In the genomic region with DNA sequence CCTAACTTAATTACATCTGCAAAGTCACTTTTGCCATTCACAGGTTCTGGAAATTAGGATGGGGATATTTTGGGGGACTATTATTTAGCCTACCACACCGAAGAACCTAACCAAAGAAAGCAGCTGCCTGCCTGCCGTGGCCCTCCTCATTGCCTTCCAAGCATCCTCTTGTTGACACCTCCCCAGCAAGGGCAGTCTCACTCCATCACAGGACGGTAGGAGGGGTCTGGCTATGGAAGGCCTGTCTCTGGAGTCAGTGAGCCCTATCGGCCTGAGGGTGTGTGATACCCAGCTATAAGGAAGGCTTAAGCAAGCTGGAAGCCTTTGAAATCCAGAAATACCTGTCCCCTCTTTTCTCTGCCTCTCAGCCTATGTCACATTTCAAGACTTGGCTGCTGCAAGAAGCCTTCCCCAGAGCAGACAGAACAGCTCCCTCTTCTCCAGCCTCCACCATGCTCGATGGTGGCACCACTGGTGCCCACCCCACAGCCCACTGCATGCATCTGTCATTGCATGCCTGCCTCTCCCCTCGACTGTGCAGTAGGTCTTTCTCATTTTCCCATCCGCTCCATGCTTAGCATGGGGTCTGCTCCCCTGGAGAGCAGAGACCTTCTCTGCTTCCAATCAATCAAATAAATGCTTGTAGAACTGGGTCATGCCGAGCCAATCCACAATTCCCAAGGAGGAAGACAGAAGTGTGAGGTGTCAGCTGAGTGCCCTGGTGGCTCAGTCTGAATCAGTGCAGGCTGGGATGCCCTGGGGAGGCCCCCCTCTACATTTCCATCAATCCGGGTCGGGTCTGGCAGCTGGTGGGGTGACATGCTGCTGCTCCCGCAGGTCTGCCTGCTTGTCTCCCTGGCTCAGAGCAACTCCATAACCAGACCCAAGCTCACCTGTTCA, we compare ENCODE assay signal across 1 cellular context.
TF ChIP-seq lines count a peak whose summit lies in the region.

No MANE protein-coding gene starts in this region.

TF ChIP-seq in H1, 55 proteins besides CTCF, POLR2A, EP300 and RAD21:
- TF ChIP-seq KDM5A (IDR thresholded peaks at IDR 0.05; ENCODE audit: low read length) (no peak), TAF1 (IDR thresholded peaks at IDR 0.05; ENCODE audit: low read depth, low read length) (no peak), SP1 (IDR thresholded peaks at IDR 0.05; ENCODE audit: low read depth, low read length) (no peak), YY1 (IDR thresholded peaks at IDR 0.05; ENCODE audit: low read depth, low read length) (no peak), SUZ12 (IDR thresholded peaks at IDR 0.05; ENCODE audit: low read length) (no peak), NANOG (IDR thresholded peaks at IDR 0.05; ENCODE audit: insufficient read depth, low read depth, low read length, poor library complexity, severe bottlenecking) (no peak), JUND (IDR thresholded peaks at IDR 0.05; ENCODE audit: low read length) (no peak), EZH2 (IDR thresholded peaks at IDR 0.05; ENCODE audit: low read depth, low read length, severe bottlenecking) (no peak), RXRA (IDR thresholded peaks at IDR 0.05; ENCODE audit: insufficient read depth, low read depth, low read length) (no peak), CREB1 (IDR thresholded peaks at IDR 0.05) (no peak), RNF2 (IDR thresholded peaks at IDR 0.05; ENCODE audit: borderline replicate concordance, low read depth, low read length, missing control alignments, poor library complexity, severe bottlenecking) (no peak), GTF2F1 (IDR thresholded peaks at IDR 0.05; ENCODE audit: borderline replicate concordance, low read depth, low read length) (no peak)
- TF ChIP-seq, protein P1, sequence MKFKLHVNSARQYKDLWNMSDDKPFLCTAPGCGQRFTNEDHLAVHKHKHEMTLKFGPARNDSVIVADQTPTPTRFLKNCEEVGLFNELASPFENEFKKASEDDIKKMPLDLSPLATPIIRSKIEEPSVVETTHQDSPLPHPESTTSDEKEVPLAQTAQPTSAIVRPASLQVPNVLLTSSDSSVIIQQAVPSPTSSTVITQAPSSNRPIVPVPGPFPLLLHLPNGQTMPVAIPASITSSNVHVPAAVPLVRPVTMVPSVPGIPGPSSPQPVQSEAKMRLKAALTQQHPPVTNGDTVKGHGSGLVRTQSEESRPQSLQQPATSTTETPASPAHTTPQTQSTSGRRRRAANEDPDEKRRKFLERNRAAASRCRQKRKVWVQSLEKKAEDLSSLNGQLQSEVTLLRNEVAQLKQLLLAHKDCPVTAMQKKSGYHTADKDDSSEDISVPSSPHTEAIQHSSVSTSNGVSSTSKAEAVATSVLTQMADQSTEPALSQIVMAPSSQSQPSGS (IDR thresholded peaks at IDR 0.05; ENCODE audit: low read length) = no peak
- TF ChIP-seq, protein P2, sequence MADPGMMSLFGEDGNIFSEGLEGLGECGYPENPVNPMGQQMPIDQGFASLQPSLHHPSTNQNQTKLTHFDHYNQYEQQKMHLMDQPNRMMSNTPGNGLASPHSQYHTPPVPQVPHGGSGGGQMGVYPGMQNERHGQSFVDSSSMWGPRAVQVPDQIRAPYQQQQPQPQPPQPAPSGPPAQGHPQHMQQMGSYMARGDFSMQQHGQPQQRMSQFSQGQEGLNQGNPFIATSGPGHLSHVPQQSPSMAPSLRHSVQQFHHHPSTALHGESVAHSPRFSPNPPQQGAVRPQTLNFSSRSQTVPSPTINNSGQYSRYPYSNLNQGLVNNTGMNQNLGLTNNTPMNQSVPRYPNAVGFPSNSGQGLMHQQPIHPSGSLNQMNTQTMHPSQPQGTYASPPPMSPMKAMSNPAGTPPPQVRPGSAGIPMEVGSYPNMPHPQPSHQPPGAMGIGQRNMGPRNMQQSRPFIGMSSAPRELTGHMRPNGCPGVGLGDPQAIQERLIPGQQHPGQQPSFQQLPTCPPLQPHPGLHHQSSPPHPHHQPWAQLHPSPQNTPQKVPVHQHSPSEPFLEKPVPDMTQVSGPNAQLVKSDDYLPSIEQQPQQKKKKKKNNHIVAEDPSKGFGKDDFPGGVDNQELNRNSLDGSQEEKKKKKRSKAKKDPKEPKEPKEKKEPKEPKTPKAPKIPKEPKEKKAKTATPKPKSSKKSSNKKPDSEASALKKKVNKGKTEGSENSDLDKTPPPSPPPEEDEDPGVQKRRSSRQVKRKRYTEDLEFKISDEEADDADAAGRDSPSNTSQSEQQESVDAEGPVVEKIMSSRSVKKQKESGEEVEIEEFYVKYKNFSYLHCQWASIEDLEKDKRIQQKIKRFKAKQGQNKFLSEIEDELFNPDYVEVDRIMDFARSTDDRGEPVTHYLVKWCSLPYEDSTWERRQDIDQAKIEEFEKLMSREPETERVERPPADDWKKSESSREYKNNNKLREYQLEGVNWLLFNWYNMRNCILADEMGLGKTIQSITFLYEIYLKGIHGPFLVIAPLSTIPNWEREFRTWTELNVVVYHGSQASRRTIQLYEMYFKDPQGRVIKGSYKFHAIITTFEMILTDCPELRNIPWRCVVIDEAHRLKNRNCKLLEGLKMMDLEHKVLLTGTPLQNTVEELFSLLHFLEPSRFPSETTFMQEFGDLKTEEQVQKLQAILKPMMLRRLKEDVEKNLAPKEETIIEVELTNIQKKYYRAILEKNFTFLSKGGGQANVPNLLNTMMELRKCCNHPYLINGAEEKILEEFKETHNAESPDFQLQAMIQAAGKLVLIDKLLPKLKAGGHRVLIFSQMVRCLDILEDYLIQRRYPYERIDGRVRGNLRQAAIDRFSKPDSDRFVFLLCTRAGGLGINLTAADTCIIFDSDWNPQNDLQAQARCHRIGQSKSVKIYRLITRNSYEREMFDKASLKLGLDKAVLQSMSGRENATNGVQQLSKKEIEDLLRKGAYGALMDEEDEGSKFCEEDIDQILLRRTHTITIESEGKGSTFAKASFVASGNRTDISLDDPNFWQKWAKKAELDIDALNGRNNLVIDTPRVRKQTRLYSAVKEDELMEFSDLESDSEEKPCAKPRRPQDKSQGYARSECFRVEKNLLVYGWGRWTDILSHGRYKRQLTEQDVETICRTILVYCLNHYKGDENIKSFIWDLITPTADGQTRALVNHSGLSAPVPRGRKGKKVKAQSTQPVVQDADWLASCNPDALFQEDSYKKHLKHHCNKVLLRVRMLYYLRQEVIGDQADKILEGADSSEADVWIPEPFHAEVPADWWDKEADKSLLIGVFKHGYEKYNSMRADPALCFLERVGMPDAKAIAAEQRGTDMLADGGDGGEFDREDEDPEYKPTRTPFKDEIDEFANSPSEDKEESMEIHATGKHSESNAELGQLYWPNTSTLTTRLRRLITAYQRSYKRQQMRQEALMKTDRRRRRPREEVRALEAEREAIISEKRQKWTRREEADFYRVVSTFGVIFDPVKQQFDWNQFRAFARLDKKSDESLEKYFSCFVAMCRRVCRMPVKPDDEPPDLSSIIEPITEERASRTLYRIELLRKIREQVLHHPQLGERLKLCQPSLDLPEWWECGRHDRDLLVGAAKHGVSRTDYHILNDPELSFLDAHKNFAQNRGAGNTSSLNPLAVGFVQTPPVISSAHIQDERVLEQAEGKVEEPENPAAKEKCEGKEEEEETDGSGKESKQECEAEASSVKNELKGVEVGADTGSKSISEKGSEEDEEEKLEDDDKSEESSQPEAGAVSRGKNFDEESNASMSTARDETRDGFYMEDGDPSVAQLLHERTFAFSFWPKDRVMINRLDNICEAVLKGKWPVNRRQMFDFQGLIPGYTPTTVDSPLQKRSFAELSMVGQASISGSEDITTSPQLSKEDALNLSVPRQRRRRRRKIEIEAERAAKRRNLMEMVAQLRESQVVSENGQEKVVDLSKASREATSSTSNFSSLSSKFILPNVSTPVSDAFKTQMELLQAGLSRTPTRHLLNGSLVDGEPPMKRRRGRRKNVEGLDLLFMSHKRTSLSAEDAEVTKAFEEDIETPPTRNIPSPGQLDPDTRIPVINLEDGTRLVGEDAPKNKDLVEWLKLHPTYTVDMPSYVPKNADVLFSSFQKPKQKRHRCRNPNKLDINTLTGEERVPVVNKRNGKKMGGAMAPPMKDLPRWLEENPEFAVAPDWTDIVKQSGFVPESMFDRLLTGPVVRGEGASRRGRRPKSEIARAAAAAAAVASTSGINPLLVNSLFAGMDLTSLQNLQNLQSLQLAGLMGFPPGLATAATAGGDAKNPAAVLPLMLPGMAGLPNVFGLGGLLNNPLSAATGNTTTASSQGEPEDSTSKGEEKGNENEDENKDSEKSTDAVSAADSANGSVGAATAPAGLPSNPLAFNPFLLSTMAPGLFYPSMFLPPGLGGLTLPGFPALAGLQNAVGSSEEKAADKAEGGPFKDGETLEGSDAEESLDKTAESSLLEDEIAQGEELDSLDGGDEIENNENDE (IDR thresholded peaks at IDR 0.05; ENCODE audit: insufficient replicate concordance, low read length) = no peak
- TF ChIP-seq, protein P3, sequence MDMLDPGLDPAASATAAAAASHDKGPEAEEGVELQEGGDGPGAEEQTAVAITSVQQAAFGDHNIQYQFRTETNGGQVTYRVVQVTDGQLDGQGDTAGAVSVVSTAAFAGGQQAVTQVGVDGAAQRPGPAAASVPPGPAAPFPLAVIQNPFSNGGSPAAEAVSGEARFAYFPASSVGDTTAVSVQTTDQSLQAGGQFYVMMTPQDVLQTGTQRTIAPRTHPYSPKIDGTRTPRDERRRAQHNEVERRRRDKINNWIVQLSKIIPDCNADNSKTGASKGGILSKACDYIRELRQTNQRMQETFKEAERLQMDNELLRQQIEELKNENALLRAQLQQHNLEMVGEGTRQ (IDR thresholded peaks at IDR 0.05; ENCODE audit: low read length) = no peak
